In the genomic region with DNA sequence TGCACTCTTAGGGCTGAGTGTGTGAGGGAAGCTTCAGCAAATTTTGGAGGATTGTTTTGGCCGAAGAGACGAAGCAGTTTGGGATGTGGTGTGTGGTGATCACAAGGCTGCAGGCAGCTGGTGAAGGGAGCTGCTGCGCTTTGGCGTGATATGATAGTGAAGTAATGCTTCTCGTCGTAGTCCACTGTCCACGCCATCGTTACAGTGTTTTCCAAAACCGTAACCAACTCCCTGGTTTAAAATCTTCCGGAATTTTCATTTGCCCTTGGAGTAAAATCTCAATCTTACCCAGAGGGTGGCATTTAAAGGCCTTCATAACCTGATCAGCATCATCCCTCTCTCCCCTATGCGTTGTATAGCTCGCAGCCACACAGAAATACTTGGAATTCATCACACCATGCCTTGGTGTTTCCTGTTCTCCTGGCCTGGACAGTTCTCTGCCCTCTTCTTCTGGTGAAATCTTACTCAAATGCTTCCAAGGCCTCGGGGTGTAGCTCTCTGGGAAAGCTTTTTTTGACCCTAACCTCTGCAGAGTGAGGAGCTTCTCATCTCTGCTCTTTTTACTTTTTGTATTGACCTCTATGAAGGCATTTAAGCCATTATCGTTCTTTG, we compare ENCODE assay signal across 8 cellular contexts. TPM values are rescaled to one million over a fixed set of nuclear protein-coding genes. Genes with fewer than 3 reads are reported as not detected.
DNase-seq lines count a peak whose midpoint lies in the region; ATAC-seq and TF ChIP-seq lines count a peak whose summit lies in the region.

No MANE protein-coding gene starts in this region.

- no peaks in the 10 kb centered on the region for H3K9me3 ChIP-seq in iPS-18c (ENCODE audit: control insufficient read depth, insufficient read depth, low read length)

- TF ChIP-seq CTCF in astrocyte of the cerebellum (IDR thresholded peaks at IDR 0.05; ENCODE audit: low read depth, low read length, missing control alignments), result no peak

- in situ Hi-C loops in astrocyte of the cerebellum (cut with HindIII; ENCODE audit: low sequenced_read_pairs), result no loop called here

- ATAC-seq in GM21529 (IDR thresholded peaks at IDR 0.05; ENCODE audit: unreplicated experiment) (peak; percentile 16), HG03097 (IDR thresholded peaks at IDR 0.05; ENCODE audit: low FRiP score, unreplicated experiment) (no peak)

- DNase-seq in DMS53 (lab: John Stamatoyannopoulos, UW) (peak; percentile 53), M059J (ENCODE audit: low read depth) (peak; percentile 52), astrocyte of the cerebellum (ENCODE audit: low read depth) (no peak), skeletal muscle cell (ENCODE audit: low read depth) (peak; percentile 11), DMS79 (lab: John Stamatoyannopoulos, UW) (no peak)

- H3K4me3 ChIP-seq in astrocyte of the cerebellum (ENCODE audit: low read depth, low read length) (peak overlapping the region; percentile 87), iPS-18c (ENCODE audit: insufficient read depth, low read depth, low read length) (peak overlapping the region; percentile 93), skeletal muscle cell (ENCODE audit: low read depth, low read length) (peak overlapping the region; percentile 74)

RNA-seq across cellular contexts. Expression of gene MPHOSPH8, which starts 0.8 kb away (rescaled TPM):
- 6.6 and 10.3 TPM in 2 replicates for total RNA-seq in M059J (2014; rRNA removed; shearing (Covaris generic))

Comparison
In these comparisons a context has a peak if more than half of its experiments do, and no peak if none do; other contexts are left out.
1. DNase-seq: peak in DMS53 (single experiment), M059J (single experiment) and skeletal muscle cell (single experiment); none in astrocyte of the cerebellum (single experiment) and DMS79 (single experiment).
2. Peak in every context shown above with its lines, with median percentiles within 50 percentile points of each other: H3K4me3 ChIP-seq.